1 cellular context compared by ENCODE assay signal in genomic region chr6:158559895-158560786, GRCh38.
TF ChIP-seq lines count a peak whose summit lies in the region.

TSS of gene TMEM181 (plus strand) at chr6:158560091. CDS start at chr6:158560225, 134 bp downstream.

TF ChIP-seq in HEK293, 187 proteins besides CTCF, POLR2A, EP300 and RAD21 (continued from another document):
- no peak for TF ChIP-seq BCL6B (tag by site-specific recombination; IDR thresholded peaks at IDR 0.05)
- TF ChIP-seq EGR2 (tag by site-specific recombination; IDR thresholded peaks at IDR 0.05; ENCODE audit: low read depth): peak; percentile 36
- TF ChIP-seq TCF7L2 (IDR thresholded peaks at IDR 0.05; ENCODE audit: borderline replicate concordance, low read depth, low read length): no peak
- TF ChIP-seq ZXDB (tag by site-specific recombination; IDR thresholded peaks at IDR 0.05): no peak
- peak; percentile 96 for TF ChIP-seq ZBTB8A (tag by site-specific recombination; IDR thresholded peaks at IDR 0.05)
- TF ChIP-seq ZSCAN30 (tag by site-specific recombination; IDR thresholded peaks at IDR 0.05): peak; percentile 93
- peak; percentile 69 for TF ChIP-seq GLIS1 (tag by site-specific recombination; IDR thresholded peaks at IDR 0.05)
- peak; percentile 77 for TF ChIP-seq ZBTB26 (tag by site-specific recombination; optimal IDR thresholded peaks at IDR 0.05)
- peak; percentile 73 for TF ChIP-seq GLIS2 (tag by site-specific recombination; IDR thresholded peaks at IDR 0.05)
- no peak for TF ChIP-seq HOXA7 (CRISPR knock-in tag; IDR thresholded peaks at IDR 0.05; ENCODE audit: borderline replicate concordance)
- peak; percentile 70; the same call in 1 of the 2 replicates for TF ChIP-seq HIC1 (tag by site-specific recombination; IDR thresholded peaks at IDR 0.05)
- TF ChIP-seq PATZ1 (tag by site-specific recombination; IDR thresholded peaks at IDR 0.05): peak; percentile 29; the same call in 1 of the 2 replicates
- TF ChIP-seq ZNF19 (tag by site-specific recombination; IDR thresholded peaks at IDR 0.05; ENCODE audit: low read depth): no peak
- TF ChIP-seq ZNF660 (tag by site-specific recombination; IDR thresholded peaks at IDR 0.05): peak; percentile 83; the same call in 1 of the 2 replicates
- peak; percentile 60; the same call in 1 of the 2 replicates for TF ChIP-seq MYNN (tag by site-specific recombination; IDR thresholded peaks at IDR 0.05; ENCODE audit: borderline replicate concordance)
- peak; percentile 69; the same call in 1 of the 2 replicates for TF ChIP-seq ZNF202 (tag by site-specific recombination; IDR thresholded peaks at IDR 0.05; ENCODE audit: borderline replicate concordance)
- TF ChIP-seq ZNF416 (tag by site-specific recombination; IDR thresholded peaks at IDR 0.05): no peak
- peak; percentile 79 for TF ChIP-seq KLF10 (tag by site-specific recombination; IDR thresholded peaks at IDR 0.05)
- no peak for TF ChIP-seq INSM2 (tag by site-specific recombination; IDR thresholded peaks at IDR 0.05)
- TF ChIP-seq HOXD13 (CRISPR knock-in tag; IDR thresholded peaks at IDR 0.05; ENCODE audit: borderline replicate concordance): peak; percentile 24; the same call in 1 of the 2 replicates
- no peak for TF ChIP-seq ZNF112 (tag by site-specific recombination; IDR thresholded peaks at IDR 0.05)
- peak; percentile 74; the same call in 1 of the 2 replicates for TF ChIP-seq ZNF561 (tag by site-specific recombination; IDR thresholded peaks at IDR 0.05; ENCODE audit: borderline replicate concordance)
- no peak; the same call in 1 of the 2 replicates for TF ChIP-seq MZF1 (tag by site-specific recombination; IDR thresholded peaks at IDR 0.05; ENCODE audit: borderline replicate concordance)
- no peak for TF ChIP-seq ZNF280C (tag by site-specific recombination; IDR thresholded peaks at IDR 0.05)
- no peak for TF ChIP-seq ZNF560 (tag by site-specific recombination; IDR thresholded peaks at IDR 0.05; ENCODE audit: borderline replicate concordance)
- no peak for TF ChIP-seq ZNF214 (tag by site-specific recombination; IDR thresholded peaks at IDR 0.05; ENCODE audit: borderline replicate concordance)
- TF ChIP-seq ZNF324 (tag by site-specific recombination; IDR thresholded peaks at IDR 0.05): no peak
- no peak for TF ChIP-seq ZNF18 (tag by site-specific recombination; IDR thresholded peaks at IDR 0.05)
- TF ChIP-seq ZIC2 (tag by site-specific recombination; IDR thresholded peaks at IDR 0.05): peak; percentile 69
- 0 out of 2 replicates have a peak, but pooled peaks have one; percentile 46 for TF ChIP-seq HOXC10 (CRISPR knock-in tag; IDR thresholded peaks at IDR 0.05)
- peak; percentile 73; the same call in 1 of the 2 replicates for TF ChIP-seq ZNF76 (tag by site-specific recombination; IDR thresholded peaks at IDR 0.05; ENCODE audit: borderline replicate concordance, low read depth)
- peak; percentile 21; the same call in 1 of the 2 replicates for TF ChIP-seq KLF9 (tag by site-specific recombination; IDR thresholded peaks at IDR 0.05; ENCODE audit: low read depth)
- TF ChIP-seq ZNF184 (tag by site-specific recombination; IDR thresholded peaks at IDR 0.05): peak; percentile 38; the same call in 1 of the 2 replicates
- 0 out of 2 replicates have a peak, but pooled peaks have one; percentile 7 for TF ChIP-seq ZNF596 (tag by site-specific recombination; IDR thresholded peaks at IDR 0.05)
- TF ChIP-seq ZNF501 (tag by site-specific recombination; IDR thresholded peaks at IDR 0.05): no peak
- TF ChIP-seq MEIS1 (CRISPR knock-in tag; IDR thresholded peaks at IDR 0.05; ENCODE audit: borderline replicate concordance): peak; percentile 61; the same call in 1 of the 2 replicates
- TF ChIP-seq ZSCAN5A (tag by site-specific recombination; IDR thresholded peaks at IDR 0.05): 0 out of 2 replicates have a peak, but pooled peaks have one; percentile 12
- TF ChIP-seq PBX3 (CRISPR knock-in tag; IDR thresholded peaks at IDR 0.05): peak; percentile 89
- TF ChIP-seq SP3 (tag by site-specific recombination; IDR thresholded peaks at IDR 0.05): no peak
- TF ChIP-seq ZNF341 (tag by site-specific recombination; IDR thresholded peaks at IDR 0.05; ENCODE audit: low read depth): peak; percentile 56
- TF ChIP-seq ZBTB44 (tag by site-specific recombination; IDR thresholded peaks at IDR 0.05): peak; percentile 69; the same call in 1 of the 2 replicates
- TF ChIP-seq ZNF629 (tag by site-specific recombination; IDR thresholded peaks at IDR 0.05): no peak
